Comparison of ENCODE assay signal across 14 cellular contexts in genomic region chr1:27476222-27476621, GRCh38. TPM values are rescaled to one million over a fixed set of nuclear protein-coding genes. Genes with fewer than 3 reads are reported as not detected.
DNase-seq lines count a peak whose midpoint lies in the region; ATAC-seq and TF ChIP-seq lines count a peak whose summit lies in the region.
"Had no signal": no experiment of that assay in that cellular context is flagged by ENCODE, and none has a peak within 500 bp of the region (broad histone marks: within the 10 kb centered on the region; RNA-seq: fewer than 3 reads in every experiment).

No MANE protein-coding gene starts in this region.

- peaks cover 79% of the 10 kb centered on the region for H3K4me1 Mint-ChIP-seq in stimulated activated naive CD8-positive, alpha-beta T cell treated with anti-CD3 and anti-CD28 coated beads, Interleukin-15, amount 100 ng/mL, for 72 hours

- H3K9ac ChIP-seq in OCI-LY1 (ENCODE audit: low read length): no peak overlapping the region

- H3K36me3 ChIP-seq in cardiac muscle cell: no peaks in the 10 kb centered on the region
- peaks cover 48% of the 10 kb centered on the region for H3K36me3 ChIP-seq in OCI-LY1 (ENCODE audit: insufficient read depth, low read length)
- H3K36me3 ChIP-seq in right atrium auricular region: no peaks in the 10 kb centered on the region
- H3K36me3 ChIP-seq: vagina had no signal

- H4K20me1 ChIP-seq in OCI-LY1 (ENCODE audit: insufficient read depth, low read length): no peaks in the 10 kb centered on the region

- no peaks in the 10 kb centered on the region for H3K9me3 ChIP-seq in cardiac muscle cell (ENCODE audit: low read depth)
- H3K9me3 ChIP-seq in OCI-LY1 (ENCODE audit: low read length): no peaks in the 10 kb centered on the region
- no peaks in the 10 kb centered on the region for H3K9me3 ChIP-seq in right atrium auricular region
- H3K9me3 ChIP-seq: mucosa of descending colon, vagina had no signal

- intact Hi-C loops in Right ventricle myocardium superior (cut with DNase I) (no loop called here), posterior vena cava (cut with DNase I) (loop anchor here in 1 of 2 donors (10.0 kb wide), 1 partner anchor 51 kb away; no protein-coding TSS in a partner anchor)

- H3K79me2 ChIP-seq in OCI-LY1 (ENCODE audit: insufficient read depth, low read length): peaks cover 95% of the 10 kb centered on the region

- H3K4me1 ChIP-seq in cardiac muscle cell (ENCODE audit: low read depth) (no peaks in the 10 kb centered on the region), OCI-LY1 (ENCODE audit: insufficient read depth, low read length, severe bottlenecking) (peaks cover 67% of the 10 kb centered on the region), right atrium auricular region (peaks cover 0 to 49% of the 10 kb centered on the region in 2 donors)

- no peak overlapping the region for H3K4me3 Mint-ChIP-seq in stimulated activated naive CD8-positive, alpha-beta T cell treated with anti-CD3 and anti-CD28 coated beads, Interleukin-15, amount 100 ng/mL, for 72 hours

- DNase-seq in cardiac muscle cell (ENCODE audit: low read depth in 1 of 2, low spot score in 1 of 2) (no peak), Right ventricle myocardium superior (no peak), right atrium auricular region (ENCODE audit: low spot score) (peak; percentile 44), NCI-H446 treated with DMSO at 0.1 percent for 48 hours (lab: John Stamatoyannopoulos, UW) (no peak), posterior vena cava (ENCODE audit: low spot score) (no peak)
- no peak for DNase-seq in stimulated activated naive CD8-positive, alpha-beta T cell treated with anti-CD3 and anti-CD28 coated beads, Interleukin-15, amount 100 ng/mL, for 72 hours
- DNase-seq: KBM-7, mucosa of descending colon, NCI-H146, SHP77 treated with DMSO at 0.1 percent for 48 hours had no signal

- peak overlapping the region; percentile 10 for H3K27ac ChIP-seq in cardiac muscle cell
- H3K27ac ChIP-seq in OCI-LY1 (ENCODE audit: low read depth, low read length, poor library complexity, severe bottlenecking): peak overlapping the region; percentile 57
- peak overlapping the region; percentile 13 to 19 for H3K27ac ChIP-seq in right atrium auricular region
- H3K27ac ChIP-seq: vagina had no signal

- no peak for TF ChIP-seq CTCF in cardiac muscle cell (IDR thresholded peaks at IDR 0.05; ENCODE audit: low read depth, low read length)
- no peak for TF ChIP-seq CTCF in OCI-LY1 (IDR thresholded peaks at IDR 0.05; ENCODE audit: low read length)
- TF ChIP-seq CTCF in right atrium auricular region (IDR thresholded peaks at IDR 0.05): no peak

- no peaks in the 10 kb centered on the region for H3K27me3 Mint-ChIP-seq in stimulated activated naive CD8-positive, alpha-beta T cell treated with anti-CD3 and anti-CD28 coated beads, Interleukin-15, amount 100 ng/mL, for 72 hours
- H3K27me3 Mint-ChIP-seq: progenitor cell of endocrine pancreas had no signal

- H3K9me2 ChIP-seq in OCI-LY1 (ENCODE audit: low read depth, low read length): no peaks in the 10 kb centered on the region

- no peak overlapping the region for H3K4me3 ChIP-seq in cardiac muscle cell
- no peak overlapping the region for H3K4me3 ChIP-seq in OCI-LY1 (ENCODE audit: low read depth, low read length, poor library complexity, severe bottlenecking)
- H3K4me3 ChIP-seq in right atrium auricular region: no peak overlapping the region
- H3K4me3 ChIP-seq: mucosa of descending colon, vagina had no signal

- peak overlapping the region; percentile 39 to 66 for H3K27ac Mint-ChIP-seq in stimulated activated naive CD8-positive, alpha-beta T cell treated with anti-CD3 and anti-CD28 coated beads, Interleukin-15, amount 100 ng/mL, for 72 hours
- H3K27ac Mint-ChIP-seq: progenitor cell of endocrine pancreas had no signal

- H3K4me2 ChIP-seq in OCI-LY1 (ENCODE audit: low read length): no peak overlapping the region; the same call in 1 of the 2 replicates

- H3K27me3 ChIP-seq in cardiac muscle cell (no peaks in the 10 kb centered on the region), OCI-LY1 (ENCODE audit: insufficient read depth, low read length) (no peaks in the 10 kb centered on the region), right atrium auricular region (no peaks in the 10 kb centered on the region)
- H3K27me3 ChIP-seq: vagina had no signal

- H3K9me3 Mint-ChIP-seq in stimulated activated naive CD8-positive, alpha-beta T cell treated with anti-CD3 and anti-CD28 coated beads, Interleukin-15, amount 100 ng/mL, for 72 hours: no peaks in the 10 kb centered on the region

- no peak for ATAC-seq in Right ventricle myocardium superior (ENCODE audit: poor library complexity)
- no peak for ATAC-seq in stimulated activated naive CD8-positive, alpha-beta T cell treated with anti-CD3 and anti-CD28 coated beads, Interleukin-15, amount 100 ng/mL, for 72 hours
- no peak for ATAC-seq in GM18867 (IDR thresholded peaks at IDR 0.05; ENCODE audit: unreplicated experiment)
- ATAC-seq: mucosa of descending colon had no signal

- H2AFZ ChIP-seq in OCI-LY1 (ENCODE audit: low read length): no peak overlapping the region

- H3F3A ChIP-seq in OCI-LY1 (ENCODE audit: insufficient read depth, low read length): no peaks in the 10 kb centered on the region

RNA-seq across cellular contexts. Expression of gene WASF2, which starts 13.7 kb away (rescaled TPM):
- total RNA-seq in cardiac muscle cell (18.8 and 32.7 TPM in 2 replicates), Right ventricle myocardium superior (49.3 TPM), right atrium auricular region (10 to 100 TPM; 20.7 to 49.0 TPM), posterior vena cava (100 to 1,000 TPM; 154 to 155 TPM)
- polyA plus RNA-seq in cardiac muscle cell: 53.4 and 69.2 TPM in 2 replicates
